1 cellular context compared by ENCODE assay signal in the genomic region with DNA sequence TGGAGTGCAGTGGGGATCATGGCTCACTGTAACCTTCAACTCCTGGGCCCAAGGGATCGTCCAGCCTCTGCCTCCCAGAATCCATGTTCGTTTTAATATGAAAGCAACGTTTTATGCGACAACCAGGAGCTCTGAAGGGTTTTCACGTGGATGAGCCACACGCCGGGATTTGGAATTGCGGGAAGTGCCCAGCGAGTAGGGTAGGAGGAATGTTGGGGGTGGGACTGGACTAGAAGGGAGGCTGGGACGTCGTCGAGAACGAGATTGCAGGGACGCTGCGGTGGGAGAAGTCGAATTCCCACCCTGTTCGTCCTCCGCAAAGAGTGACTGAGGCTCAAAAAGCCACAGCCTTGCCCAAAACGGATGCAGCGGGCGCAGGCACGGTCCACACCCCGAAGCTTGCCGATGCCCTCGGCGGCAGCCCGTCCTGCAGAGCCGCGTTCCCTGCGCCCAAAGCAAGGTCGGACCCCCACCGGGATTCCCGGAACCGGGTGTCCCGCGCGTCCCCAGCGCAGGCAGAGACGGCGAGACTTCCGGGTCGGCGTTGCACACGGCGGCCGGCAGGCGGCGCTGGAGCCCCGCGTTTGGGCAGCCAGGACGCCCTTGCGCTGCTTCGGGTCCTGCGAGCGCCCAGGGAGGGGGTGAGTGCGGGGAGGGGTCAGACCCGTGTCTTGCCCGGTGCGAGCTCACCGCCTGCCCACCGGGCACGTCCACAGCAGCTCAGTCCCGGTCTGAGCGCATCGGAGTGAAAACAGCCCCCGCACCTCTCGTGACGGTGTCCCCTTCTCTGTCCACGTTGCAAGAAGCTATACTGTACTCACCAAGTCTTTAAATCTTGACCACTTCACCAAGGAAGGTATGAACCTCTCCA.
TF ChIP-seq lines count a peak whose summit lies in the region.

No MANE protein-coding gene starts in this region.

TF ChIP-seq in HepG2, 621 proteins besides CTCF, POLR2A, EP300 and RAD21 (continued from another document and continues in another):
- TF ChIP-seq, protein P1, sequence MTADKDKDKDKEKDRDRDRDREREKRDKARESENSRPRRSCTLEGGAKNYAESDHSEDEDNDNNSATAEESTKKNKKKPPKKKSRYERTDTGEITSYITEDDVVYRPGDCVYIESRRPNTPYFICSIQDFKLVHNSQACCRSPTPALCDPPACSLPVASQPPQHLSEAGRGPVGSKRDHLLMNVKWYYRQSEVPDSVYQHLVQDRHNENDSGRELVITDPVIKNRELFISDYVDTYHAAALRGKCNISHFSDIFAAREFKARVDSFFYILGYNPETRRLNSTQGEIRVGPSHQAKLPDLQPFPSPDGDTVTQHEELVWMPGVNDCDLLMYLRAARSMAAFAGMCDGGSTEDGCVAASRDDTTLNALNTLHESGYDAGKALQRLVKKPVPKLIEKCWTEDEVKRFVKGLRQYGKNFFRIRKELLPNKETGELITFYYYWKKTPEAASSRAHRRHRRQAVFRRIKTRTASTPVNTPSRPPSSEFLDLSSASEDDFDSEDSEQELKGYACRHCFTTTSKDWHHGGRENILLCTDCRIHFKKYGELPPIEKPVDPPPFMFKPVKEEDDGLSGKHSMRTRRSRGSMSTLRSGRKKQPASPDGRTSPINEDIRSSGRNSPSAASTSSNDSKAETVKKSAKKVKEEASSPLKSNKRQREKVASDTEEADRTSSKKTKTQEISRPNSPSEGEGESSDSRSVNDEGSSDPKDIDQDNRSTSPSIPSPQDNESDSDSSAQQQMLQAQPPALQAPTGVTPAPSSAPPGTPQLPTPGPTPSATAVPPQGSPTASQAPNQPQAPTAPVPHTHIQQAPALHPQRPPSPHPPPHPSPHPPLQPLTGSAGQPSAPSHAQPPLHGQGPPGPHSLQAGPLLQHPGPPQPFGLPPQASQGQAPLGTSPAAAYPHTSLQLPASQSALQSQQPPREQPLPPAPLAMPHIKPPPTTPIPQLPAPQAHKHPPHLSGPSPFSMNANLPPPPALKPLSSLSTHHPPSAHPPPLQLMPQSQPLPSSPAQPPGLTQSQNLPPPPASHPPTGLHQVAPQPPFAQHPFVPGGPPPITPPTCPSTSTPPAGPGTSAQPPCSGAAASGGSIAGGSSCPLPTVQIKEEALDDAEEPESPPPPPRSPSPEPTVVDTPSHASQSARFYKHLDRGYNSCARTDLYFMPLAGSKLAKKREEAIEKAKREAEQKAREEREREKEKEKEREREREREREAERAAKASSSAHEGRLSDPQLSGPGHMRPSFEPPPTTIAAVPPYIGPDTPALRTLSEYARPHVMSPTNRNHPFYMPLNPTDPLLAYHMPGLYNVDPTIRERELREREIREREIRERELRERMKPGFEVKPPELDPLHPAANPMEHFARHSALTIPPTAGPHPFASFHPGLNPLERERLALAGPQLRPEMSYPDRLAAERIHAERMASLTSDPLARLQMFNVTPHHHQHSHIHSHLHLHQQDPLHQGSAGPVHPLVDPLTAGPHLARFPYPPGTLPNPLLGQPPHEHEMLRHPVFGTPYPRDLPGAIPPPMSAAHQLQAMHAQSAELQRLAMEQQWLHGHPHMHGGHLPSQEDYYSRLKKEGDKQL (CRISPR knock-in tag; IDR thresholded peaks at IDR 0.05; ENCODE audit: low read depth): no peak; the same call in 1 of the 2 replicates
- TF ChIP-seq RAD51 (IDR thresholded peaks at IDR 0.05; ENCODE audit: borderline replicate concordance): no peak
- TF ChIP-seq NCOA2 (CRISPR knock-in tag; IDR thresholded peaks at IDR 0.05): peak; percentile 51; the same call in 1 of the 2 replicates
- TF ChIP-seq, protein P2, sequence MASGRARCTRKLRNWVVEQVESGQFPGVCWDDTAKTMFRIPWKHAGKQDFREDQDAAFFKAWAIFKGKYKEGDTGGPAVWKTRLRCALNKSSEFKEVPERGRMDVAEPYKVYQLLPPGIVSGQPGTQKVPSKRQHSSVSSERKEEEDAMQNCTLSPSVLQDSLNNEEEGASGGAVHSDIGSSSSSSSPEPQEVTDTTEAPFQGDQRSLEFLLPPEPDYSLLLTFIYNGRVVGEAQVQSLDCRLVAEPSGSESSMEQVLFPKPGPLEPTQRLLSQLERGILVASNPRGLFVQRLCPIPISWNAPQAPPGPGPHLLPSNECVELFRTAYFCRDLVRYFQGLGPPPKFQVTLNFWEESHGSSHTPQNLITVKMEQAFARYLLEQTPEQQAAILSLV (CRISPR knock-in tag; IDR thresholded peaks at IDR 0.05; ENCODE audit: borderline replicate concordance): peak; percentile 99; the same call in 1 of the 2 replicates
- peak; percentile 66; the same call in 1 of the 2 replicates for TF ChIP-seq ZNF430 (CRISPR knock-in tag; IDR thresholded peaks at IDR 0.05)
- TF ChIP-seq ATM (IDR thresholded peaks at IDR 0.05; ENCODE audit: borderline replicate concordance): no peak
- peak; percentile 91 for TF ChIP-seq ZNF136 (CRISPR knock-in tag; IDR thresholded peaks at IDR 0.05; ENCODE audit: low read depth)
- TF ChIP-seq, protein P3, sequence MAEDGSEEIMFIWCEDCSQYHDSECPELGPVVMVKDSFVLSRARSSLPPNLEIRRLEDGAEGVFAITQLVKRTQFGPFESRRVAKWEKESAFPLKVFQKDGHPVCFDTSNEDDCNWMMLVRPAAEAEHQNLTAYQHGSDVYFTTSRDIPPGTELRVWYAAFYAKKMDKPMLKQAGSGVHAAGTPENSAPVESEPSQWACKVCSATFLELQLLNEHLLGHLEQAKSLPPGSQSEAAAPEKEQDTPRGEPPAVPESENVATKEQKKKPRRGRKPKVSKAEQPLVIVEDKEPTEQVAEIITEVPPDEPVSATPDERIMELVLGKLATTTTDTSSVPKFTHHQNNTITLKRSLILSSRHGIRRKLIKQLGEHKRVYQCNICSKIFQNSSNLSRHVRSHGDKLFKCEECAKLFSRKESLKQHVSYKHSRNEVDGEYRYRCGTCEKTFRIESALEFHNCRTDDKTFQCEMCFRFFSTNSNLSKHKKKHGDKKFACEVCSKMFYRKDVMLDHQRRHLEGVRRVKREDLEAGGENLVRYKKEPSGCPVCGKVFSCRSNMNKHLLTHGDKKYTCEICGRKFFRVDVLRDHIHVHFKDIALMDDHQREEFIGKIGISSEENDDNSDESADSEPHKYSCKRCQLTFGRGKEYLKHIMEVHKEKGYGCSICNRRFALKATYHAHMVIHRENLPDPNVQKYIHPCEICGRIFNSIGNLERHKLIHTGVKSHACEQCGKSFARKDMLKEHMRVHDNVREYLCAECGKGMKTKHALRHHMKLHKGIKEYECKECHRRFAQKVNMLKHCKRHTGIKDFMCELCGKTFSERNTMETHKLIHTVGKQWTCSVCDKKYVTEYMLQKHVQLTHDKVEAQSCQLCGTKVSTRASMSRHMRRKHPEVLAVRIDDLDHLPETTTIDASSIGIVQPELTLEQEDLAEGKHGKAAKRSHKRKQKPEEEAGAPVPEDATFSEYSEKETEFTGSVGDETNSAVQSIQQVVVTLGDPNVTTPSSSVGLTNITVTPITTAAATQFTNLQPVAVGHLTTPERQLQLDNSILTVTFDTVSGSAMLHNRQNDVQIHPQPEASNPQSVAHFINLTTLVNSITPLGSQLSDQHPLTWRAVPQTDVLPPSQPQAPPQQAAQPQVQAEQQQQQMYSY (CRISPR knock-in tag; IDR thresholded peaks at IDR 0.05): peak; percentile 53; the same call in 1 of the 2 replicates
- TF ChIP-seq ZNF792 (CRISPR knock-in tag; IDR thresholded peaks at IDR 0.05): peak; percentile 97; the same call in 1 of the 2 replicates
- peak; percentile 95 for TF ChIP-seq XRCC5 (optimal IDR thresholded peaks at IDR 0.05; ENCODE audit: low read length)
- peak; percentile 89 for TF ChIP-seq ZMAT3 (CRISPR knock-in tag; conservative IDR thresholded peaks at IDR 0.05)
- TF ChIP-seq, protein P4, sequence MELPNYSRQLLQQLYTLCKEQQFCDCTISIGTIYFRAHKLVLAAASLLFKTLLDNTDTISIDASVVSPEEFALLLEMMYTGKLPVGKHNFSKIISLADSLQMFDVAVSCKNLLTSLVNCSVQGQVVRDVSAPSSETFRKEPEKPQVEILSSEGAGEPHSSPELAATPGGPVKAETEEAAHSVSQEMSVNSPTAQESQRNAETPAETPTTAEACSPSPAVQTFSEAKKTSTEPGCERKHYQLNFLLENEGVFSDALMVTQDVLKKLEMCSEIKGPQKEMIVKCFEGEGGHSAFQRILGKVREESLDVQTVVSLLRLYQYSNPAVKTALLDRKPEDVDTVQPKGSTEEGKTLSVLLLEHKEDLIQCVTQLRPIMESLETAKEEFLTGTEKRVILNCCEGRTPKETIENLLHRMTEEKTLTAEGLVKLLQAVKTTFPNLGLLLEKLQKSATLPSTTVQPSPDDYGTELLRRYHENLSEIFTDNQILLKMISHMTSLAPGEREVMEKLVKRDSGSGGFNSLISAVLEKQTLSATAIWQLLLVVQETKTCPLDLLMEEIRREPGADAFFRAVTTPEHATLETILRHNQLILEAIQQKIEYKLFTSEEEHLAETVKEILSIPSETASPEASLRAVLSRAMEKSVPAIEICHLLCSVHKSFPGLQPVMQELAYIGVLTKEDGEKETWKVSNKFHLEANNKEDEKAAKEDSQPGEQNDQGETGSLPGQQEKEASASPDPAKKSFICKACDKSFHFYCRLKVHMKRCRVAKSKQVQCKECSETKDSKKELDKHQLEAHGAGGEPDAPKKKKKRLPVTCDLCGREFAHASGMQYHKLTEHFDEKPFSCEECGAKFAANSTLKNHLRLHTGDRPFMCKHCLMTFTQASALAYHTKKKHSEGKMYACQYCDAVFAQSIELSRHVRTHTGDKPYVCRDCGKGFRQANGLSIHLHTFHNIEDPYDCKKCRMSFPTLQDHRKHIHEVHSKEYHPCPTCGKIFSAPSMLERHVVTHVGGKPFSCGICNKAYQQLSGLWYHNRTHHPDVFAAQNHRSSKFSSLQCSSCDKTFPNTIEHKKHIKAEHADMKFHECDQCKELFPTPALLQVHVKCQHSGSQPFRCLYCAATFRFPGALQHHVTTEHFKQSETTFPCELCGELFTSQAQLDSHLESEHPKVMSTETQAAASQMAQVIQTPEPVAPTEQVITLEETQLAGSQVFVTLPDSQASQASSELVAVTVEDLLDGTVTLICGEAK (IDR thresholded peaks at IDR 0.05): no peak
- TF ChIP-seq, protein P4 (CRISPR knock-in tag; IDR thresholded peaks at IDR 0.05): peak; percentile 85
- TF ChIP-seq, protein P5, sequence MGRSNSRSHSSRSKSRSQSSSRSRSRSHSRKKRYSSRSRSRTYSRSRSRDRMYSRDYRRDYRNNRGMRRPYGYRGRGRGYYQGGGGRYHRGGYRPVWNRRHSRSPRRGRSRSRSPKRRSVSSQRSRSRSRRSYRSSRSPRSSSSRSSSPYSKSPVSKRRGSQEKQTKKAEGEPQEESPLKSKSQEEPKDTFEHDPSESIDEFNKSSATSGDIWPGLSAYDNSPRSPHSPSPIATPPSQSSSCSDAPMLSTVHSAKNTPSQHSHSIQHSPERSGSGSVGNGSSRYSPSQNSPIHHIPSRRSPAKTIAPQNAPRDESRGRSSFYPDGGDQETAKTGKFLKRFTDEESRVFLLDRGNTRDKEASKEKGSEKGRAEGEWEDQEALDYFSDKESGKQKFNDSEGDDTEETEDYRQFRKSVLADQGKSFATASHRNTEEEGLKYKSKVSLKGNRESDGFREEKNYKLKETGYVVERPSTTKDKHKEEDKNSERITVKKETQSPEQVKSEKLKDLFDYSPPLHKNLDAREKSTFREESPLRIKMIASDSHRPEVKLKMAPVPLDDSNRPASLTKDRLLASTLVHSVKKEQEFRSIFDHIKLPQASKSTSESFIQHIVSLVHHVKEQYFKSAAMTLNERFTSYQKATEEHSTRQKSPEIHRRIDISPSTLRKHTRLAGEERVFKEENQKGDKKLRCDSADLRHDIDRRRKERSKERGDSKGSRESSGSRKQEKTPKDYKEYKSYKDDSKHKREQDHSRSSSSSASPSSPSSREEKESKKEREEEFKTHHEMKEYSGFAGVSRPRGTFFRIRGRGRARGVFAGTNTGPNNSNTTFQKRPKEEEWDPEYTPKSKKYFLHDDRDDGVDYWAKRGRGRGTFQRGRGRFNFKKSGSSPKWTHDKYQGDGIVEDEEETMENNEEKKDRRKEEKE (IDR thresholded peaks at IDR 0.05): no peak
- TF ChIP-seq ZNF790 (CRISPR knock-in tag; IDR thresholded peaks at IDR 0.05; ENCODE audit: borderline replicate concordance): peak; percentile 87
- TF ChIP-seq PHF20 (CRISPR knock-in tag; IDR thresholded peaks at IDR 0.05): peak; percentile 91
- no peak for TF ChIP-seq ZKSCAN1 (IDR thresholded peaks at IDR 0.05; ENCODE audit: low read length)
- TF ChIP-seq, protein P6, sequence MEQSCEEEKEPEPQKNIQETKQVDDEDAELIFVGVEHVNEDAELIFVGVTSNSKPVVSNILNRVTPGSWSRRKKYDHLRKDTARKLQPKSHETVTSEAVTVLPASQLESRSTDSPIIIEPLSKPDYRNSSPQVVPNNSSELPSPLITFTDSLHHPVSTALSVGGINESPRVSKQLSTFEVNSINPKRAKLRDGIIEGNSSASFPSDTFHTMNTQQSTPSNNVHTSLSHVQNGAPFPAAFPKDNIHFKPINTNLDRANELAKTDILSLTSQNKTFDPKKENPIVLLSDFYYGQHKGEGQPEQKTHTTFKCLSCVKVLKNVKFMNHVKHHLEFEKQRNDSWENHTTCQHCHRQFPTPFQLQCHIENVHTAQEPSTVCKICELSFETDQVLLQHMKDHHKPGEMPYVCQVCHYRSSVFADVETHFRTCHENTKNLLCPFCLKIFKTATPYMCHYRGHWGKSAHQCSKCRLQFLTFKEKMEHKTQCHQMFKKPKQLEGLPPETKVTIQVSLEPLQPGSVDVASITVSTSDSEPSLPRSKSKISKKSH (CRISPR knock-in tag; IDR thresholded peaks at IDR 0.05; ENCODE audit: borderline replicate concordance): peak; percentile 91; the same call in 1 of the 2 replicates
